Comparison of ENCODE assay signal across 28 cellular contexts in genomic region chr18:69717586-69717985, GRCh38.
"Had no signal": no experiment of that assay in that cellular context is flagged by ENCODE, and none has a peak within 500 bp of the region (broad histone marks: within the 10 kb centered on the region; RNA-seq: fewer than 3 reads in every experiment).

No MANE protein-coding gene starts in this region.

- H2AFZ ChIP-seq: parathyroid adenoma had no signal

- H3K4me3 ChIP-seq: ovary, psoas muscle, right lobe of liver, sigmoid colon, stomach, thoracic aorta, thyroid gland, tibial nerve, upper lobe of left lung, vagina had no signal

- H3K36me3 Mint-ChIP-seq: stimulated activated effector memory CD8-positive, alpha-beta T cell treated with anti-CD3 and anti-CD28 coated beads, Interleukin-12 subunit alpha, Interleukin-12 subunit beta, amount 100 ng/mL, for 72 hours had no signal

- H3K27ac Mint-ChIP-seq: natural killer cell; nephron; progenitor cell of endocrine pancreas; stimulated activated effector memory CD8-positive, alpha-beta T cell treated with anti-CD3 and anti-CD28 coated beads, Interleukin-12 subunit alpha, Interleukin-12 subunit beta, amount 100 ng/mL, for 72 hours; stimulated activated naive B cell treated with anti-CD40 and anti-IgM and Interleukin-4, amounts not matched to agents 10 μg/mL and 1 μg/mL and 100 μg/mL, for 72 hours; stimulated activated naive CD8-positive, alpha-beta T cell treated with anti-CD3 and anti-CD28 coated beads, Interleukin-15, Interleukin-2, amounts not matched to agents 100 ng/mL and 50 ng/mL, for 24 hours had no signal

- H3K27ac ChIP-seq: neutrophil, ovary, parathyroid adenoma, psoas muscle, right lobe of liver, sigmoid colon, stomach, thoracic aorta, thyroid gland, tibial nerve, upper lobe of left lung, vagina had no signal

- ATAC-seq: natural killer cell; psoas muscle; right cardiac atrium; right lobe of liver; stimulated activated effector memory CD8-positive, alpha-beta T cell treated with anti-CD3 and anti-CD28 coated beads, Interleukin-12 subunit alpha, Interleukin-12 subunit beta, amount 100 ng/mL, for 72 hours; stimulated activated naive B cell treated with anti-CD40 and anti-IgM and Interleukin-4, amounts not matched to agents 10 μg/mL and 1 μg/mL and 100 μg/mL, for 72 hours had no signal

- H3K4me1 Mint-ChIP-seq: nephron; stimulated activated effector memory CD8-positive, alpha-beta T cell treated with anti-CD3 and anti-CD28 coated beads, Interleukin-12 subunit alpha, Interleukin-12 subunit beta, amount 100 ng/mL, for 72 hours; stimulated activated naive B cell treated with anti-CD40 and anti-IgM and Interleukin-4, amounts not matched to agents 10 μg/mL and 1 μg/mL and 100 μg/mL, for 72 hours had no signal

- H3K4me3 Mint-ChIP-seq: natural killer cell; nephron; stimulated activated effector memory CD8-positive, alpha-beta T cell treated with anti-CD3 and anti-CD28 coated beads, Interleukin-12 subunit alpha, Interleukin-12 subunit beta, amount 100 ng/mL, for 72 hours; stimulated activated naive B cell treated with anti-CD40 and anti-IgM and Interleukin-4, amounts not matched to agents 10 μg/mL and 1 μg/mL and 100 μg/mL, for 72 hours; stimulated activated naive CD8-positive, alpha-beta T cell treated with anti-CD3 and anti-CD28 coated beads, Interleukin-15, Interleukin-2, amounts not matched to agents 100 ng/mL and 50 ng/mL, for 24 hours had no signal

- H3K79me2 ChIP-seq: parathyroid adenoma had no signal

- H3K27me3 Mint-ChIP-seq: progenitor cell of endocrine pancreas; stimulated activated naive B cell treated with anti-CD40 and anti-IgM and Interleukin-4, amounts not matched to agents 10 μg/mL and 1 μg/mL and 100 μg/mL, for 72 hours; stimulated activated naive CD8-positive, alpha-beta T cell treated with anti-CD3 and anti-CD28 coated beads, Interleukin-15, Interleukin-2, amounts not matched to agents 100 ng/mL and 50 ng/mL, for 24 hours had no signal

- H3K27me3 ChIP-seq: neutrophil, ovary, right lobe of liver, sigmoid colon, stomach, thyroid gland, tibial nerve, upper lobe of left lung, vagina had no signal

- H3K36me3 ChIP-seq: neutrophil, ovary, right lobe of liver, sigmoid colon, stomach, thoracic aorta, thyroid gland, tibial nerve, upper lobe of left lung, vagina had no signal

- H3K9me3 ChIP-seq: ovary, right lobe of liver, thyroid gland had no signal

- H3K4me1 ChIP-seq: parathyroid adenoma, psoas muscle, right lobe of liver, sigmoid colon, stomach, thyroid gland, tibial nerve, upper lobe of left lung, vagina had no signal

- DNase-seq: natural killer cell; nucleus accumbens; ovary; posterior cingulate gyrus; psoas muscle; right cardiac atrium; right lobe of liver; sigmoid colon; small intestine; stimulated activated CD4-positive, alpha-beta T cell treated with anti-CD3 and anti-CD28 coated beads, Interleukin-15, amount 100 ng/mL, for 24 hours; stimulated activated CD4-positive, alpha-beta T cell treated with anti-CD3 and anti-CD28 coated beads, Interleukin-2, amount 100 ng/mL, for 24 hours; stimulated activated CD4-positive, alpha-beta T cell treated with anti-CD3 and anti-CD28 coated beads, Interleukin-2, amount 100 ng/mL, for 48 hours; stimulated activated CD4-positive, alpha-beta T cell treated with anti-CD3 and anti-CD28 coated beads, Interleukin-4, amount 100 ng/mL, for 24 hours; stimulated activated naive B cell treated with anti-CD40 and anti-IgM and Interleukin-4, amounts not matched to agents 10 μg/mL and 1 μg/mL and 100 μg/mL, for 72 hours; stimulated activated naive CD4-positive, alpha-beta T cell treated with Interleukin-2 at 50 U/mL for 16 hours; stomach; thyroid gland; trophoblast cell; upper lobe of left lung had no signal
